ENCODE assay signal across 29 cellular contexts in the genomic region with DNA sequence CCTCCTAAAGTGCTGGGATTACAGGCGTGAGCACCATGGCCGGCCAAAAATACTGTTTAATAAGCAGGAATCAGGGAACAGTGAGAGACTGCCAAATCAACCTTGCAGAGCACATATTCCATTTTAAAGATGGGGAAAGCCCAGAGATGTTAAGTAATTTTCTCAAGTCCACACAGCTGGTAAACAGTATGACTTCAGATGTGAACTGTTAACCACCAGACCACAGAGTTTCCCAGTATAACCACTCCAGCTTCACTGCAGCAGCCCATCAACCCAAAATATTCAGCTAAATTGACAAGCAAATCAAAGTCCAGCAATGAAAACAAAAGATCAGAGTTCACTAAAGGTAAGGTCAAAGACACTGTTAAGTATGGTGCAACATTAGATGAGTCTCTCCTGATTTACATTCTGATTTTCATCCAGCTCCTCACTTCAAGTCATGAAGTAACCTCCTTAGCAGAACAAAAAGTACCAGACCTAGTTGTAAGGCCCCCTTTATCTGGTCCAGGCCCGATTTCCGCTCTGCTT.
"Had no signal": no experiment of that assay in that cellular context is flagged by ENCODE, and none has a peak within 500 bp of the region (broad histone marks: within the 10 kb centered on the region; RNA-seq: fewer than 3 reads in every experiment).

No MANE protein-coding gene starts in this region.

- H3K27ac ChIP-seq: gastrocnemius medialis, left ventricle myocardium inferior, ovary, prostate gland, sigmoid colon, tibial nerve, VCaP had no signal

- H3K27me3 Mint-ChIP-seq: activated CD8-positive, alpha-beta T cell treated with anti-CD3 and anti-CD28 coated beads for 36 hours; activated naive CD4-positive, alpha-beta T cell treated with anti-CD3 and anti-CD28 coated beads, Interleukin-2, amount 50 U/mL, for 24 hours; activated naive CD8-positive, alpha-beta T cell treated with anti-CD3 and anti-CD28 coated beads, Interleukin-2, amount 50 U/mL, for 24 hours; stimulated activated memory B cell treated with anti-CD40 and anti-IgM and Interleukin-4, amounts not matched to agents 10 μg/mL and 1 μg/mL and 100 μg/mL, for 72 hours; T-cell had no signal

- DNase-seq: activated CD4-positive, alpha-beta T cell treated with anti-CD3 and anti-CD28 coated beads for 48 hours; activated CD8-positive, alpha-beta T cell treated with anti-CD3 and anti-CD28 coated beads for 36 hours; activated naive CD8-positive, alpha-beta T cell treated with anti-CD3 and anti-CD28 coated beads, Interleukin-2, amount 50 U/mL, for 24 hours; anterior cingulate cortex; dermis blood vessel endothelial cell; effector CD4-positive, alpha-beta T cell; erythroblast; gastrocnemius medialis; glutamatergic neuron; left ventricle myocardium inferior; mucosa of descending colon; nephron progenitor cell; ovary; retina; sigmoid colon; small intestine; stimulated activated CD4-positive, alpha-beta T cell treated with anti-CD3 and anti-CD28 coated beads, Interleukin-4, amount 100 ng/mL, for 24 hours; T-cell; T-helper 9 cell had no signal

- FAIRE-seq: colon, endometrium, islet of Langerhans, small intestine, TTC549 had no signal

- H3K9me3 ChIP-seq: gastrocnemius medialis, left ventricle myocardium inferior, mucosa of descending colon, ovary, prostate gland, sigmoid colon, tibial nerve had no signal

- H3K9me3 Mint-ChIP-seq: activated CD8-positive, alpha-beta T cell treated with anti-CD3 and anti-CD28 coated beads for 36 hours; activated naive CD4-positive, alpha-beta T cell treated with anti-CD3 and anti-CD28 coated beads, Interleukin-2, amount 50 U/mL, for 24 hours; activated naive CD8-positive, alpha-beta T cell treated with anti-CD3 and anti-CD28 coated beads, Interleukin-2, amount 50 U/mL, for 24 hours; activated T-helper 2 cell treated with anti-CD3 and anti-CD28 coated beads, Interferon-gamma antibody, Interleukin-2, Interleukin-4, amounts not matched to agents 10 μg/mL and 5 μg/mL and 100 μg/mL, durations not matched to agents 14 hours and 24 hours and 36 hours; nephron progenitor cell; stimulated activated memory B cell treated with anti-CD40 and anti-IgM and Interleukin-4, amounts not matched to agents 10 μg/mL and 1 μg/mL and 100 μg/mL, for 72 hours; T-cell had no signal

- ATAC-seq: activated CD8-positive, alpha-beta T cell treated with anti-CD3 and anti-CD28 coated beads for 36 hours; activated naive CD8-positive, alpha-beta T cell treated with anti-CD3 and anti-CD28 coated beads, Interleukin-2, amount 50 U/mL, for 24 hours; gastrocnemius medialis; mucosa of descending colon; stimulated activated memory B cell treated with anti-CD40 and anti-IgM and Interleukin-4, amounts not matched to agents 10 μg/mL and 1 μg/mL and 100 μg/mL, for 72 hours; T-cell had no signal

- H3K4me1 Mint-ChIP-seq: activated naive CD4-positive, alpha-beta T cell treated with anti-CD3 and anti-CD28 coated beads, Interleukin-2, amount 50 U/mL, for 24 hours; activated naive CD8-positive, alpha-beta T cell treated with anti-CD3 and anti-CD28 coated beads, Interleukin-2, amount 50 U/mL, for 24 hours; nephron progenitor cell; stimulated activated memory B cell treated with anti-CD40 and anti-IgM and Interleukin-4, amounts not matched to agents 10 μg/mL and 1 μg/mL and 100 μg/mL, for 72 hours; T-cell had no signal

- H3K36me3 ChIP-seq: ovary had no signal

- H3K27ac Mint-ChIP-seq: activated CD8-positive, alpha-beta T cell treated with anti-CD3 and anti-CD28 coated beads for 36 hours; activated naive CD4-positive, alpha-beta T cell treated with anti-CD3 and anti-CD28 coated beads, Interleukin-2, amount 50 U/mL, for 24 hours; activated naive CD8-positive, alpha-beta T cell treated with anti-CD3 and anti-CD28 coated beads, Interleukin-2, amount 50 U/mL, for 24 hours; activated T-helper 2 cell treated with anti-CD3 and anti-CD28 coated beads, Interferon-gamma antibody, Interleukin-2, Interleukin-4, amounts not matched to agents 10 μg/mL and 5 μg/mL and 100 μg/mL, durations not matched to agents 14 hours and 24 hours and 36 hours; nephron progenitor cell; stimulated activated memory B cell treated with anti-CD40 and anti-IgM and Interleukin-4, amounts not matched to agents 10 μg/mL and 1 μg/mL and 100 μg/mL, for 72 hours; T-cell had no signal

- H3K4me1 ChIP-seq: gastrocnemius medialis, left ventricle myocardium inferior, prostate gland, sigmoid colon, tibial nerve had no signal

- H3K4me3 ChIP-seq: gastrocnemius medialis, left ventricle myocardium inferior, mucosa of descending colon, ovary, prostate gland, sigmoid colon, tibial nerve had no signal

- H3K27me3 ChIP-seq: gastrocnemius medialis, ovary, sigmoid colon, tibial nerve had no signal

- H3K4me3 Mint-ChIP-seq: activated CD8-positive, alpha-beta T cell treated with anti-CD3 and anti-CD28 coated beads for 36 hours; activated naive CD4-positive, alpha-beta T cell treated with anti-CD3 and anti-CD28 coated beads, Interleukin-2, amount 50 U/mL, for 24 hours; activated naive CD8-positive, alpha-beta T cell treated with anti-CD3 and anti-CD28 coated beads, Interleukin-2, amount 50 U/mL, for 24 hours; nephron progenitor cell; stimulated activated memory B cell treated with anti-CD40 and anti-IgM and Interleukin-4, amounts not matched to agents 10 μg/mL and 1 μg/mL and 100 μg/mL, for 72 hours; T-cell had no signal
